29 cellular contexts compared by ENCODE assay signal in genomic region chr7:24361001-24361400, GRCh38.
DNase-seq lines count a peak whose midpoint lies in the region; ATAC-seq and TF ChIP-seq lines count a peak whose summit lies in the region.
"Had no signal": no experiment of that assay in that cellular context is flagged by ENCODE, and none has a peak within 500 bp of the region (broad histone marks: within the 10 kb centered on the region; RNA-seq: fewer than 3 reads in every experiment).

No MANE protein-coding gene starts in this region.

- no peak for ATAC-seq in T-helper 17 cell
- ATAC-seq: A549; CD8-positive, alpha-beta T cell had no signal

- no peak for TF ChIP-seq RAD21 in neural cell (conservative IDR thresholded peaks at IDR 0.05)

- no peak overlapping the region for H3K27ac ChIP-seq in neural cell (ENCODE audit: low read length)
- H3K27ac ChIP-seq: 22Rv1; A549; BLaER1; BLaER1 treated with 17β-estradiol and CSF1 and Interleukin-3, amounts not matched to agents 10 nM and 100 nM; C4-2B had no signal

- H3K4me2 ChIP-seq in neural cell (ENCODE audit: low read length): no peak overlapping the region
- H3K4me2 ChIP-seq: A549; BLaER1; BLaER1 treated with 17β-estradiol and CSF1 and Interleukin-3, amounts not matched to agents 10 nM and 100 nM had no signal

- H3K4me1 Mint-ChIP-seq in T-helper 17 cell: peaks cover 7% of the 10 kb centered on the region
- H3K4me1 Mint-ChIP-seq: B cell, CD14-positive monocyte had no signal

- H2AFZ ChIP-seq in neural cell (ENCODE audit: low read depth, low read length): no peak overlapping the region

- no peaks in the 10 kb centered on the region for H4K20me1 ChIP-seq in neural cell (ENCODE audit: insufficient read depth)
- H4K20me1 ChIP-seq: BLaER1; BLaER1 treated with 17β-estradiol and CSF1 and Interleukin-3, amounts not matched to agents 10 nM and 100 nM had no signal

- peaks cover 14% of the 10 kb centered on the region for H3K27me3 Mint-ChIP-seq in T-helper 17 cell
- H3K27me3 Mint-ChIP-seq: CD4-positive, alpha-beta T cell had no signal

- TF ChIP-seq CTCF in neural cell (IDR thresholded peaks at IDR 0.05; ENCODE audit: poor library complexity, severe bottlenecking): no peak

- H3K4me3 Mint-ChIP-seq in T-helper 17 cell: no peak overlapping the region
- H3K4me3 Mint-ChIP-seq: B cell; CD14-positive monocyte; CD4-positive, alpha-beta memory T cell; CD4-positive, alpha-beta T cell; CD4-positive, CD25-positive, alpha-beta regulatory T cell; CD8-positive, alpha-beta memory T cell; CD8-positive, alpha-beta T cell had no signal

- no peak for DNase-seq in T-helper 17 cell
- DNase-seq: 8988T; ACHN; AML-193; BE2C; C1 segment of cervical spinal cord; Caco-2; Calu3; CD4-positive, alpha-beta memory T cell; CD4-positive, alpha-beta T cell; CD4-positive, CD25-positive, alpha-beta regulatory T cell; CD8-positive, alpha-beta memory T cell; CD8-positive, alpha-beta T cell; COR-L47; DMS 273 treated with DMSO at 0.1 percent for 48 hours; DMS153; DMS53; DMS79; DMS79 treated with DMSO at 0.1 percent for 48 hours; DND-41; EL had no signal

- H3K27ac Mint-ChIP-seq in T-helper 17 cell: no peak overlapping the region
- H3K27ac Mint-ChIP-seq: B cell; CD14-positive monocyte; CD4-positive, alpha-beta memory T cell; CD4-positive, alpha-beta T cell; CD4-positive, CD25-positive, alpha-beta regulatory T cell; CD8-positive, alpha-beta memory T cell; CD8-positive, alpha-beta T cell had no signal

- no peak overlapping the region for H3K9ac ChIP-seq in neural cell (ENCODE audit: low read length)
- H3K9ac ChIP-seq: BLaER1; BLaER1 treated with 17β-estradiol and CSF1 and Interleukin-3, amounts not matched to agents 10 nM and 100 nM had no signal

- no peak overlapping the region for H3K4me3 ChIP-seq in neural cell (ENCODE audit: low read length)
- H3K4me3 ChIP-seq: A549; BLaER1; BLaER1 treated with 17β-estradiol and CSF1 and Interleukin-3, amounts not matched to agents 10 nM and 100 nM had no signal

- peaks cover 2% of the 10 kb centered on the region for H3K36me3 Mint-ChIP-seq in T-helper 17 cell (ENCODE audit: low read depth)
- H3K36me3 Mint-ChIP-seq: CD14-positive monocyte; CD4-positive, alpha-beta memory T cell; CD4-positive, CD25-positive, alpha-beta regulatory T cell; CD8-positive, alpha-beta memory T cell; CD8-positive, alpha-beta T cell had no signal

- H3K9me2 ChIP-seq in neural cell (ENCODE audit: insufficient read depth, low read length): no peaks in the 10 kb centered on the region

- H3K9me3 ChIP-seq in neural cell (ENCODE audit: low read length) (no peaks in the 10 kb centered on the region), T-helper 17 cell (ENCODE audit: control insufficient read depth, low read length, poor library complexity, severe bottlenecking) (no peaks in the 10 kb centered on the region)
- H3K9me3 ChIP-seq: A549, BE2C, Caco-2 had no signal

- H3K36me3 ChIP-seq in neural cell (ENCODE audit: insufficient read depth, low read length): no peaks in the 10 kb centered on the region
- H3K36me3 ChIP-seq: BE2C; BLaER1; BLaER1 treated with 17β-estradiol and CSF1 and Interleukin-3, amounts not matched to agents 10 nM and 100 nM had no signal

- no peaks in the 10 kb centered on the region for H3K79me2 ChIP-seq in neural cell (replicated peaks; ENCODE audit: insufficient read depth, low read length)

- H3F3A ChIP-seq in neural cell (ENCODE audit: insufficient read depth, low read length, poor library complexity, severe bottlenecking): no peaks in the 10 kb centered on the region

- no peaks in the 10 kb centered on the region for H3K27me3 ChIP-seq in neural cell (ENCODE audit: insufficient read depth, low read depth, low read length)
- H3K27me3 ChIP-seq: BE2C; BLaER1; BLaER1 treated with 17β-estradiol and CSF1 and Interleukin-3, amounts not matched to agents 10 nM and 100 nM had no signal

- TF ChIP-seq EP300 in neural cell (conservative IDR thresholded peaks at IDR 0.05; ENCODE audit: poor library complexity, severe bottlenecking): peak; percentile 92

TF ChIP-seq in neural cell, 6 proteins besides CTCF, POLR2A, EP300 and RAD21:
- peak; percentile 51 for TF ChIP-seq POLR2AphosphoS5 (IDR thresholded peaks at IDR 0.05)
- no peak for TF ChIP-seq EZH2 (IDR thresholded peaks at IDR 0.05; ENCODE audit: borderline replicate concordance, insufficient read depth, low read length, poor library complexity, severe bottlenecking)
- TF ChIP-seq MXI1 (conservative IDR thresholded peaks at IDR 0.05; ENCODE audit: poor library complexity, severe bottlenecking): no peak
- TF ChIP-seq TAF1 (IDR thresholded peaks at IDR 0.05; ENCODE audit: low read depth): no peak
- no peak for TF ChIP-seq REST (IDR thresholded peaks at IDR 0.05; ENCODE audit: borderline replicate concordance)
- no peak for TF ChIP-seq SMC3 (conservative IDR thresholded peaks at IDR 0.05; ENCODE audit: poor library complexity)
